ENCODE assay signal across 1 cellular context in genomic region chr9:127396253-127396807, GRCh38.
TF ChIP-seq lines count a peak whose summit lies in the region.

No MANE protein-coding gene starts in this region.

TF ChIP-seq in K562, 482 proteins besides CTCF, POLR2A, EP300 and RAD21 (continued from another document):
- TF ChIP-seq, protein P1, sequence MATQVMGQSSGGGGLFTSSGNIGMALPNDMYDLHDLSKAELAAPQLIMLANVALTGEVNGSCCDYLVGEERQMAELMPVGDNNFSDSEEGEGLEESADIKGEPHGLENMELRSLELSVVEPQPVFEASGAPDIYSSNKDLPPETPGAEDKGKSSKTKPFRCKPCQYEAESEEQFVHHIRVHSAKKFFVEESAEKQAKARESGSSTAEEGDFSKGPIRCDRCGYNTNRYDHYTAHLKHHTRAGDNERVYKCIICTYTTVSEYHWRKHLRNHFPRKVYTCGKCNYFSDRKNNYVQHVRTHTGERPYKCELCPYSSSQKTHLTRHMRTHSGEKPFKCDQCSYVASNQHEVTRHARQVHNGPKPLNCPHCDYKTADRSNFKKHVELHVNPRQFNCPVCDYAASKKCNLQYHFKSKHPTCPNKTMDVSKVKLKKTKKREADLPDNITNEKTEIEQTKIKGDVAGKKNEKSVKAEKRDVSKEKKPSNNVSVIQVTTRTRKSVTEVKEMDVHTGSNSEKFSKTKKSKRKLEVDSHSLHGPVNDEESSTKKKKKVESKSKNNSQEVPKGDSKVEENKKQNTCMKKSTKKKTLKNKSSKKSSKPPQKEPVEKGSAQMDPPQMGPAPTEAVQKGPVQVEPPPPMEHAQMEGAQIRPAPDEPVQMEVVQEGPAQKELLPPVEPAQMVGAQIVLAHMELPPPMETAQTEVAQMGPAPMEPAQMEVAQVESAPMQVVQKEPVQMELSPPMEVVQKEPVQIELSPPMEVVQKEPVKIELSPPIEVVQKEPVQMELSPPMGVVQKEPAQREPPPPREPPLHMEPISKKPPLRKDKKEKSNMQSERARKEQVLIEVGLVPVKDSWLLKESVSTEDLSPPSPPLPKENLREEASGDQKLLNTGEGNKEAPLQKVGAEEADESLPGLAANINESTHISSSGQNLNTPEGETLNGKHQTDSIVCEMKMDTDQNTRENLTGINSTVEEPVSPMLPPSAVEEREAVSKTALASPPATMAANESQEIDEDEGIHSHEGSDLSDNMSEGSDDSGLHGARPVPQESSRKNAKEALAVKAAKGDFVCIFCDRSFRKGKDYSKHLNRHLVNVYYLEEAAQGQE (CRISPR knock-in tag; IDR thresholded peaks at IDR 0.05; ENCODE audit: low read depth) = 0 out of 2 replicates have a peak, but pooled peaks have one; percentile 25
- TF ChIP-seq MEF2A (IDR thresholded peaks at IDR 0.05; ENCODE audit: control insufficient read depth, low read depth, low read length) (no peak), POLR2B (IDR thresholded peaks at IDR 0.05; ENCODE audit: low read depth, partially characterized antibody) (no peak), TCF7 (IDR thresholded peaks at IDR 0.05; ENCODE audit: borderline replicate concordance) (no peak), E2F3 (CRISPR knock-in tag; IDR thresholded peaks at IDR 0.05) (0 out of 2 replicates have a peak, but pooled peaks have one; percentile 32), OTX1 (CRISPR knock-in tag; IDR thresholded peaks at IDR 0.05) (no peak), TFE3 (CRISPR knock-in tag; IDR thresholded peaks at IDR 0.05) (no peak), ARHGAP35 (IDR thresholded peaks at IDR 0.05; ENCODE audit: partially characterized antibody) (no peak), SMC3 (conservative IDR thresholded peaks at IDR 0.05; ENCODE audit: insufficient read depth, low read depth, low read length) (no peak), SNIP1 (IDR thresholded peaks at IDR 0.05; ENCODE audit: low read depth) (no peak), ZC3H8 (IDR thresholded peaks at IDR 0.05) (no peak), ILK (tag; IDR thresholded peaks at IDR 0.05; ENCODE audit: borderline replicate concordance, low read depth) (no peak), KLF6 (CRISPR knock-in tag; IDR thresholded peaks at IDR 0.05; ENCODE audit: borderline replicate concordance) (no peak), TCFL5 (CRISPR knock-in tag; conservative IDR thresholded peaks at IDR 0.05) (no peak), L3MBTL2 (IDR thresholded peaks at IDR 0.05) (peak; percentile 99), BHLHE40 (IDR thresholded peaks at IDR 0.05; ENCODE audit: low read length) (peak; percentile 65), HNRNPLL (IDR thresholded peaks at IDR 0.05; ENCODE audit: low read depth, low read length, poor library complexity, severe bottlenecking) (no peak), CBX3 (IDR thresholded peaks at IDR 0.05; ENCODE audit: borderline replicate concordance in 1 of 2, low read length in 2 of 2) (peak in 1 of 2 experiments; percentile 47; a peak in 1 of 3 replicates), NBN (IDR thresholded peaks at IDR 0.05; ENCODE audit: low read depth) (no peak), SMAD4 (CRISPR knock-in tag; conservative IDR thresholded peaks at IDR 0.05) (peak; percentile 39; the same call in 1 of the 2 replicates), ZKSCAN8 (CRISPR knock-in tag; IDR thresholded peaks at IDR 0.05) (no peak), GATAD2B (IDR thresholded peaks at IDR 0.05; ENCODE audit: borderline replicate concordance) (no peak)
- TF ChIP-seq, protein P2, sequence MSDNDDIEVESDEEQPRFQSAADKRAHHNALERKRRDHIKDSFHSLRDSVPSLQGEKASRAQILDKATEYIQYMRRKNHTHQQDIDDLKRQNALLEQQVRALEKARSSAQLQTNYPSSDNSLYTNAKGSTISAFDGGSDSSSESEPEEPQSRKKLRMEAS (CRISPR knock-in tag; IDR thresholded peaks at IDR 0.05) = peak; percentile 89
